Comparison of ENCODE assay signal across 26 cellular contexts in the genomic region with DNA sequence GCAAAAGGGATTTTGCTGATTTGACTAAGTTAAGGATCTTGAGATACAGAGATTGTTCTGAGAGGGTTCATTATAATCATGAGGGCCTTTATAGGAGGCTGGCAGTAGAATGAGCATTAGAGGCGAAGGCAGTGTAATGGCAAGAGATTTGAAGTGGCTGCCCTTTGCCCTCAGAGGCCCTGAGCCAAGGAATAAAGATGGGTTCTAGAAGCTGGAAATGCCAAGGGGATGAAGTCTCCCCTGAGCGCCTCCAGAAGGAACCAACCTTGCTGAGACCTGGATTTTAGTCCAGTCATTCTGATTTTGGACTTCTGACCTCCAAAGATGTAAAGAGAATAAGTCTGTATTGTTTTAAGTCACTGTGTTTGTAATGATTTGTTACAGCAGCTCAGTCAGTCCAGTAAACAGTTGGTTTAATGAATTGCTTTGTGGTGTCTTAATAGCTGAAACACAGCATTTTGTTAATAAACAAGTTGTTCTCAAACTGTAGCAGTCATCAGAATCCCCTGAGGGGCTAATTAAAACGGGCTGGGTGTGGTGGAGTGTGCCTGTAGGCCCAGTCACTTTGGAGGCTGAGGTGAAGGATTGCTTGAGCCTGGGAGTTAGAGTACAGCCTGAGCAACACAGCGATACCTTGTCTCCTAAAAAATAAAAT.
"Had no signal": no experiment of that assay in that cellular context is flagged by ENCODE, and none has a peak within 500 bp of the region (broad histone marks: within the 10 kb centered on the region; RNA-seq: fewer than 3 reads in every experiment).

No MANE protein-coding gene starts in this region.

- ATAC-seq: body of pancreas; left ventricle myocardium superior; naive thymus-derived CD4-positive, alpha-beta T cell had no signal

- H3K27me3 Mint-ChIP-seq: activated naive CD4-positive, alpha-beta T cell treated with anti-CD3 and anti-CD28 coated beads, Interleukin-2, amount 50 U/mL, for 24 hours; dendritic cell treated with granulocyte-macrophage colony-stimulating factor and Interleukin-4, amounts not matched to agents 40 ng/mL and 50 ng/mL, for 4 days; memory B cell had no signal

- H3K4me2 ChIP-seq: hepatocyte had no signal

- H3K9me3 Mint-ChIP-seq: activated naive CD4-positive, alpha-beta T cell treated with anti-CD3 and anti-CD28 coated beads, Interleukin-2, amount 50 U/mL, for 24 hours; dendritic cell treated with granulocyte-macrophage colony-stimulating factor and Interleukin-4, amounts not matched to agents 40 ng/mL and 50 ng/mL, for 4 days; immature natural killer cell; memory B cell had no signal

- H2AFZ ChIP-seq: hepatocyte had no signal

- DNase-seq: activated gamma-delta T cell treated with Interleukin-2 at 50 U/mL for 16 hours; activated T-cell treated with anti-CD3 and anti-CD28 coated beads, Interleukin-2, amount 50 U/mL, for 1 hour; anterior cingulate cortex; body of pancreas; effector CD4-positive, alpha-beta T cell; erythroblast; foreskin melanocyte; glutamatergic neuron; immature natural killer cell; kidney glomerular epithelial cell; left ventricle myocardium superior; naive thymus-derived CD4-positive, alpha-beta T cell; occipital lobe; retina; spleen; stimulated activated CD4-positive, alpha-beta T cell treated with anti-CD3 and anti-CD28 coated beads, Interleukin-4, amount 100 ng/mL, for 24 hours; stimulated activated naive CD4-positive, alpha-beta T cell treated with Interleukin-2 at 50 U/mL for 16 hours; T-helper 1 cell; upper lobe of left lung had no signal

- H3K27me3 ChIP-seq: body of pancreas, hepatocyte, spleen, upper lobe of left lung had no signal

- FAIRE-seq: endometrium had no signal

- H3K4me3 ChIP-seq: body of pancreas, hepatocyte, spleen, thoracic aorta, upper lobe of left lung had no signal

- H3K4me1 Mint-ChIP-seq: activated naive CD4-positive, alpha-beta T cell treated with anti-CD3 and anti-CD28 coated beads, Interleukin-2, amount 50 U/mL, for 24 hours had no signal

- H3K79me2 ChIP-seq: hepatocyte had no signal

- H3K27ac Mint-ChIP-seq: activated naive CD4-positive, alpha-beta T cell treated with anti-CD3 and anti-CD28 coated beads, Interleukin-2, amount 50 U/mL, for 24 hours; dendritic cell treated with granulocyte-macrophage colony-stimulating factor and Interleukin-4, amounts not matched to agents 40 ng/mL and 50 ng/mL, for 4 days; memory B cell; naive thymus-derived CD4-positive, alpha-beta T cell had no signal

- H3K4me3 Mint-ChIP-seq: activated naive CD4-positive, alpha-beta T cell treated with anti-CD3 and anti-CD28 coated beads, Interleukin-2, amount 50 U/mL, for 24 hours; dendritic cell treated with granulocyte-macrophage colony-stimulating factor and Interleukin-4, amounts not matched to agents 40 ng/mL and 50 ng/mL, for 4 days; immature natural killer cell; memory B cell; naive thymus-derived CD4-positive, alpha-beta T cell; neural crest cell had no signal

- H3K4me1 ChIP-seq: upper lobe of left lung had no signal

- H3K27ac ChIP-seq: body of pancreas, hepatocyte, spleen, thoracic aorta, upper lobe of left lung had no signal

- H3K36me3 ChIP-seq: thoracic aorta, upper lobe of left lung had no signal

- H3K9me3 ChIP-seq: body of pancreas, spleen, thoracic aorta, upper lobe of left lung had no signal
